In the genomic region with DNA sequence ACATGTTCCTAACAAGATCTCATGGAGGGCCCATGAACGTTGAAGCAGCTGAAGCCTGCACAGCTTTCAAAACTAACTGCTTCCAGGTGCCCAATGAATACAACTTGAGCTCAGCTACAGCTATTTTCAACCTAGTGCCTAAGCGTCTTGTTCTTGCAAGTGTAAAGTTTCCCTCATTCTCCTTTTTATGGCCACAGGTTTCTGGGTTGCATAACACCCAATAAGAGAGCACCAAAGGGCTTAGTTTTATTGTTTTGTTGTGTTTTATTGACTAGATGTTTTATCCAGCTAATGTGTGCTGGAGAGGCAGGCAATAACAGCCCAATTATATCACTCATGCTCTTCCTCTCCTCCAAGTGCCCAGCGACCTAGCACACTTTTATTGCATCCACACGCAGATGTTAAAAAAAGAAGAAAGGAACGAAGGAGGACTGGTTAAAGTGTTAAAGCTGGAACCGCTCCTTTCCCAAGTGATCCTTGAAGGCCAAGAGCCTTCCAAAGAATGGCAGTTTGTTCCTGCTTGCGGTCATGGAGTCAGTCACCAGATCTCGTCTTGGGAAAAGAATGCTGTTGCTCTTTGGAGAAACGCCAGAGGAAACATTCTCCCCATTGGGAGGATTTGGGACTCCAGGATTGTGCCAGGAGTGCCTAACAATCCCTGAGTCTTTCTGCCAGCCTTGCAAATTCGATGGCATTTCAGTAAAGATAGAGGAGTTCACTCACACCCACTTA, we compare ENCODE assay signal across 1 cellular context.
TF ChIP-seq lines count a peak whose summit lies in the region.

No MANE protein-coding gene starts in this region.

TF ChIP-seq in K562, 482 proteins besides CTCF, POLR2A, EP300 and RAD21 (continued from another document):
- TF ChIP-seq, protein P1, sequence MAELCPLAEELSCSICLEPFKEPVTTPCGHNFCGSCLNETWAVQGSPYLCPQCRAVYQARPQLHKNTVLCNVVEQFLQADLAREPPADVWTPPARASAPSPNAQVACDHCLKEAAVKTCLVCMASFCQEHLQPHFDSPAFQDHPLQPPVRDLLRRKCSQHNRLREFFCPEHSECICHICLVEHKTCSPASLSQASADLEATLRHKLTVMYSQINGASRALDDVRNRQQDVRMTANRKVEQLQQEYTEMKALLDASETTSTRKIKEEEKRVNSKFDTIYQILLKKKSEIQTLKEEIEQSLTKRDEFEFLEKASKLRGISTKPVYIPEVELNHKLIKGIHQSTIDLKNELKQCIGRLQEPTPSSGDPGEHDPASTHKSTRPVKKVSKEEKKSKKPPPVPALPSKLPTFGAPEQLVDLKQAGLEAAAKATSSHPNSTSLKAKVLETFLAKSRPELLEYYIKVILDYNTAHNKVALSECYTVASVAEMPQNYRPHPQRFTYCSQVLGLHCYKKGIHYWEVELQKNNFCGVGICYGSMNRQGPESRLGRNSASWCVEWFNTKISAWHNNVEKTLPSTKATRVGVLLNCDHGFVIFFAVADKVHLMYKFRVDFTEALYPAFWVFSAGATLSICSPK (IDR thresholded peaks at IDR 0.05; ENCODE audit: borderline replicate concordance) = no peak
- TF ChIP-seq, protein P2, sequence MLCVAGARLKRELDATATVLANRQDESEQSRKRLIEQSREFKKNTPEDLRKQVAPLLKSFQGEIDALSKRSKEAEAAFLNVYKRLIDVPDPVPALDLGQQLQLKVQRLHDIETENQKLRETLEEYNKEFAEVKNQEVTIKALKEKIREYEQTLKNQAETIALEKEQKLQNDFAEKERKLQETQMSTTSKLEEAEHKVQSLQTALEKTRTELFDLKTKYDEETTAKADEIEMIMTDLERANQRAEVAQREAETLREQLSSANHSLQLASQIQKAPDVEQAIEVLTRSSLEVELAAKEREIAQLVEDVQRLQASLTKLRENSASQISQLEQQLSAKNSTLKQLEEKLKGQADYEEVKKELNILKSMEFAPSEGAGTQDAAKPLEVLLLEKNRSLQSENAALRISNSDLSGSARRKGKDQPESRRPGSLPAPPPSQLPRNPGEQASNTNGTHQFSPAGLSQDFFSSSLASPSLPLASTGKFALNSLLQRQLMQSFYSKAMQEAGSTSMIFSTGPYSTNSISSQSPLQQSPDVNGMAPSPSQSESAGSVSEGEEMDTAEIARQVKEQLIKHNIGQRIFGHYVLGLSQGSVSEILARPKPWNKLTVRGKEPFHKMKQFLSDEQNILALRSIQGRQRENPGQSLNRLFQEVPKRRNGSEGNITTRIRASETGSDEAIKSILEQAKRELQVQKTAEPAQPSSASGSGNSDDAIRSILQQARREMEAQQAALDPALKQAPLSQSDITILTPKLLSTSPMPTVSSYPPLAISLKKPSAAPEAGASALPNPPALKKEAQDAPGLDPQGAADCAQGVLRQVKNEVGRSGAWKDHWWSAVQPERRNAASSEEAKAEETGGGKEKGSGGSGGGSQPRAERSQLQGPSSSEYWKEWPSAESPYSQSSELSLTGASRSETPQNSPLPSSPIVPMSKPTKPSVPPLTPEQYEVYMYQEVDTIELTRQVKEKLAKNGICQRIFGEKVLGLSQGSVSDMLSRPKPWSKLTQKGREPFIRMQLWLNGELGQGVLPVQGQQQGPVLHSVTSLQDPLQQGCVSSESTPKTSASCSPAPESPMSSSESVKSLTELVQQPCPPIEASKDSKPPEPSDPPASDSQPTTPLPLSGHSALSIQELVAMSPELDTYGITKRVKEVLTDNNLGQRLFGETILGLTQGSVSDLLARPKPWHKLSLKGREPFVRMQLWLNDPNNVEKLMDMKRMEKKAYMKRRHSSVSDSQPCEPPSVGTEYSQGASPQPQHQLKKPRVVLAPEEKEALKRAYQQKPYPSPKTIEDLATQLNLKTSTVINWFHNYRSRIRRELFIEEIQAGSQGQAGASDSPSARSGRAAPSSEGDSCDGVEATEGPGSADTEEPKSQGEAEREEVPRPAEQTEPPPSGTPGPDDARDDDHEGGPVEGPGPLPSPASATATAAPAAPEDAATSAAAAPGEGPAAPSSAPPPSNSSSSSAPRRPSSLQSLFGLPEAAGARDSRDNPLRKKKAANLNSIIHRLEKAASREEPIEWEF (CRISPR knock-in tag; IDR thresholded peaks at IDR 0.05) = no peak
- TF ChIP-seq RBFOX2 (IDR thresholded peaks at IDR 0.05; ENCODE audit: low read depth, low read length) = no peak
- no peak for TF ChIP-seq CHD4 (IDR thresholded peaks at IDR 0.05; ENCODE audit: insufficient read depth, insufficient replicate concordance, low read depth, low read length, poor library complexity, severe bottlenecking)
- no peak for TF ChIP-seq ZBTB17 (CRISPR knock-in tag; IDR thresholded peaks at IDR 0.05)
